In the genomic region with DNA sequence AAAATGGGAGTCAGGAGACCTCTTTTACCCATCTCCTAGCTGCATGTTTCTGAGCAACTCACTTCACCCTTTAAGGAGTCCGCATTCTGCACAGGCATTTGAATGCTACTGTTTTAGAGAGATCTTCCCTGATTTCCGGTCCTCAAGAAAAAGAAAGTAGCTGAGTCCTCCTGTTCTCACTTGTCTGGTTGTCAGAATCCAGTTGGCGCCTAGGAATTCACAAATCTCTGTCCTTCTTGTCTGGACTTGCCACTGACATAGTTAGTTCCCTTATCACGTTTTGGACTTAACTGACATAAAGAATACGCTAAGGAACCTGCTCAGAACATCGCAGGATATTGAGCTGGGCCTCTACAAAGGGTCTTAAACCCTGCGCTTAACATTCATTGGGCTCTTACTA, we compare ENCODE assay signal across 22 cellular contexts. TPM values are rescaled to one million over a fixed set of nuclear protein-coding genes. Genes with fewer than 3 reads are reported as not detected.
"Had no signal": no experiment of that assay in that cellular context is flagged by ENCODE, and none has a peak within 500 bp of the region (broad histone marks: within the 10 kb centered on the region; RNA-seq: fewer than 3 reads in every experiment).

No MANE protein-coding gene starts in this region.

- H3K9me3 ChIP-seq: ascending aorta, esophagus squamous epithelium, neutrophil, pancreas, sigmoid colon, thyroid gland had no signal

- ATAC-seq: activated CD4-positive, CD25-positive, alpha-beta regulatory T cell treated with anti-CD3 and anti-CD28 coated beads, Interleukin-2, amount 50 U/mL, for 24 hours; naive thymus-derived CD8-positive, alpha-beta T cell; pancreas; stimulated activated memory B cell treated with anti-CD40 and anti-IgM and Interleukin-4, amounts not matched to agents 10 μg/mL and 1 μg/mL and 100 μg/mL, for 72 hours; T-cell had no signal

- H3K27me3 ChIP-seq: ascending aorta, esophagus squamous epithelium, neutrophil, pancreas, sigmoid colon, thyroid gland had no signal

- H3K4me3 ChIP-seq: ascending aorta, esophagus squamous epithelium, pancreas, sigmoid colon, thyroid gland had no signal

- H3K4me1 ChIP-seq: ascending aorta, pancreas, sigmoid colon, thyroid gland had no signal

- H3K4me1 Mint-ChIP-seq: activated naive CD4-positive, alpha-beta T cell treated with anti-CD3 and anti-CD28 coated beads, Interleukin-2, amount 50 U/mL, for 24 hours; naive thymus-derived CD8-positive, alpha-beta T cell; stimulated activated memory B cell treated with anti-CD40 and anti-IgM and Interleukin-4, amounts not matched to agents 10 μg/mL and 1 μg/mL and 100 μg/mL, for 72 hours; T-cell had no signal

- H3K4me3 Mint-ChIP-seq: activated naive CD4-positive, alpha-beta T cell treated with anti-CD3 and anti-CD28 coated beads, Interleukin-2, amount 50 U/mL, for 24 hours; naive thymus-derived CD8-positive, alpha-beta T cell; stimulated activated memory B cell treated with anti-CD40 and anti-IgM and Interleukin-4, amounts not matched to agents 10 μg/mL and 1 μg/mL and 100 μg/mL, for 72 hours; T-cell had no signal

- H3K36me3 Mint-ChIP-seq: activated naive CD4-positive, alpha-beta T cell treated with anti-CD3 and anti-CD28 coated beads, Interleukin-2, amount 50 U/mL, for 24 hours; stimulated activated memory B cell treated with anti-CD40 and anti-IgM and Interleukin-4, amounts not matched to agents 10 μg/mL and 1 μg/mL and 100 μg/mL, for 72 hours; T-cell had no signal

- H3K27ac Mint-ChIP-seq: activated naive CD4-positive, alpha-beta T cell treated with anti-CD3 and anti-CD28 coated beads, Interleukin-2, amount 50 U/mL, for 24 hours; naive thymus-derived CD8-positive, alpha-beta T cell; stimulated activated memory B cell treated with anti-CD40 and anti-IgM and Interleukin-4, amounts not matched to agents 10 μg/mL and 1 μg/mL and 100 μg/mL, for 72 hours; T-cell had no signal

- DNase-seq: activated CD4-positive, alpha-beta T cell treated with anti-CD3 and anti-CD28 coated beads, Interleukin-2, amount 50 U/mL, for 1 hour; activated CD8-positive, alpha-beta memory T cell treated with anti-CD3 and anti-CD28 coated beads for 24 hours; activated CD8-positive, alpha-beta memory T cell treated with anti-CD3 and anti-CD28 coated beads, Interleukin-2, amount 50 U/mL, for 48 hours; activated gamma-delta T cell; cerebellar nuclear complex; cortex of kidney; esophagus squamous epithelium; mesenchymal stem cell; naive thymus-derived CD8-positive, alpha-beta T cell; pancreas; sigmoid colon; stimulated activated CD4-positive, alpha-beta T cell treated with anti-CD3 and anti-CD28 coated beads, Interleukin-4, amount 100 ng/mL, for 24 hours; T-cell; thyroid gland had no signal

- H3K36me3 ChIP-seq: ascending aorta, esophagus squamous epithelium, neutrophil, pancreas, sigmoid colon, thyroid gland had no signal

- H3K27ac ChIP-seq: ascending aorta, neutrophil, pancreas, sigmoid colon, thyroid gland had no signal

- H3K9me3 Mint-ChIP-seq: activated naive CD4-positive, alpha-beta T cell treated with anti-CD3 and anti-CD28 coated beads, Interleukin-2, amount 50 U/mL, for 24 hours; stimulated activated memory B cell treated with anti-CD40 and anti-IgM and Interleukin-4, amounts not matched to agents 10 μg/mL and 1 μg/mL and 100 μg/mL, for 72 hours; T-cell had no signal

RNA-seq across cellular contexts. Expression of gene OR5P3, which starts 27.4 kb away (rescaled TPM):
- total RNA-seq: ascending aorta; glomerular endothelial cell; liver; naive thymus-derived CD8-positive, alpha-beta T cell; sigmoid colon; T-cell; thyroid gland had no signal
- polyA plus RNA-seq: adipose tissue; liver; naive thymus-derived CD8-positive, alpha-beta T cell; pancreas; sigmoid colon had no signal
